2 cellular contexts compared by ENCODE assay signal in the genomic region with DNA sequence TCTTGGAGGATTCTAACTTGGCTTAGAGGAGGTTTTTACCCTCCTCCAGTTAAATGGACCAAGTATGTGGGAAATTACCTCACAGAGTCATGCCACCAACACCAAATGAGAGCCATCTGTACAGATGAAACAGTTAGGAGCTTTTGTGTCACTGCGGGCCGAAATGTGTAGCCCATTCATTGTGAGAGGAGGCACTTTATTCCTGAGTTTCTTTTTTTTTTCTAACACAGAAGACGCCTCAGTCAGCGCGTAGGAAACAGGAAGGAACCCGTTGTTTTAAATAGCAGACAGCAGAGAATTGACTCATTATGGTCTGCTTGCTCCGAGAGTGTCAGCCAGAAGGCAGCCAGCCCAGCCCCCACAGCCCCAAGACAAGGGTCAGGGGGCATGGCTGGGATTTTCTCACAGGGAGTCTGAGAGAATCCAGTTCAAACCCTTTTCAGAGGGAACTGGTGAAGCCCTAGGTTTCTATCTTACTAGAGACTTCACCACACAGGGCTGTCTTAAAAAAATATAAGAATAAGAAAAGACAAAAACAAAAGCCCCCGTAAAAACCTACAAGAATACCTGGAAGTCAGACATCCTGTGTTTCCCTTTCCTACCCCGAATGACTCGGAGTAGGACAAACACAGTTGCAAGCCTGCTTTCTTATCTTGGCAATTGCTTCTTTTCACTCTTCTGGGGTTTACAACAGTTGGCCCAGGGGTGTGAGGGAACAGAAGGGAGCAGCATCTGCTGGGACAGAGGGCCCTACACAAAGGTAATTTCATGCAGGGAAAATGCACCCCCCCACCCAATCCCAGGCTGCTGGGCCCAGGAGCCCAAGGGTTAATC.
TF ChIP-seq lines count a peak whose summit lies in the region.

No MANE protein-coding gene starts in this region.

TF ChIP-seq in SK-N-SH, 30 proteins besides CTCF, POLR2A, EP300 and RAD21 (continued from another document):
- no peak for TF ChIP-seq REST (IDR thresholded peaks at IDR 0.05; ENCODE audit: low read depth, low read length)

TF ChIP-seq in SK-N-SH treated with all-trans-retinoic acid at 6 μM for 48 hours, 23 proteins besides CTCF, POLR2A, EP300 and RAD21 (continued from another document):
- TF ChIP-seq, protein P1, sequence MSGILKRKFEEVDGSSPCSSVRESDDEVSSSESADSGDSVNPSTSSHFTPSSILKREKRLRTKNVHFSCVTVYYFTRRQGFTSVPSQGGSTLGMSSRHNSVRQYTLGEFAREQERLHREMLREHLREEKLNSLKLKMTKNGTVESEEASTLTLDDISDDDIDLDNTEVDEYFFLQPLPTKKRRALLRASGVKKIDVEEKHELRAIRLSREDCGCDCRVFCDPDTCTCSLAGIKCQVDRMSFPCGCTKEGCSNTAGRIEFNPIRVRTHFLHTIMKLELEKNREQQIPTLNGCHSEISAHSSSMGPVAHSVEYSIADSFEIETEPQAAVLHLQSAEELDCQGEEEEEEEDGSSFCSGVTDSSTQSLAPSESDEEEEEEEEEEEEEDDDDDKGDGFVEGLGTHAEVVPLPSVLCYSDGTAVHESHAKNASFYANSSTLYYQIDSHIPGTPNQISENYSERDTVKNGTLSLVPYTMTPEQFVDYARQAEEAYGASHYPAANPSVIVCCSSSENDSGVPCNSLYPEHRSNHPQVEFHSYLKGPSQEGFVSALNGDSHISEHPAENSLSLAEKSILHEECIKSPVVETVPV (CRISPR knock-in tag; IDR thresholded peaks at IDR 0.05), result no peak
- no peak for TF ChIP-seq PPARA (CRISPR knock-in tag; IDR thresholded peaks at IDR 0.05; ENCODE audit: borderline replicate concordance)
